Comparison of ENCODE assay signal across 8 cellular contexts in genomic region chr19:17555480-17555928, GRCh38. TPM values are rescaled to one million over a fixed set of nuclear protein-coding genes. Genes with fewer than 3 reads are reported as not detected.
DNase-seq lines count a peak whose midpoint lies in the region; ATAC-seq and TF ChIP-seq lines count a peak whose summit lies in the region.

TSS of gene COLGALT1 (plus strand) at chr19:17555649. CDS start at chr19:17555714, 65 bp downstream.

- WGBS in esophagus, 2 donors = 0% methylated on average over 35 to 64 of the region's 64 CpGs

- no peaks in the 10 kb centered on the region for H3K9me3 Mint-ChIP-seq in activated T-cell treated with anti-CD3 and anti-CD28 coated beads, Interleukin-2, amount 50 U/mL, for 4 hours

- H3K36me3 ChIP-seq in KOPT-K1 (ENCODE audit: insufficient read depth, low read length) (peaks cover 33% of the 10 kb centered on the region), Peyer's patch (peaks cover 0 to 24% (median 0%) of the 10 kb centered on the region in 3 donors), esophagus (ENCODE audit: control insufficient read depth in 2 of 2, insufficient read depth in 2 of 2, low read length in 1 of 2) (peaks cover 4 to 9% of the 10 kb centered on the region in 2 donors), muscle layer of colon (ENCODE audit: insufficient read depth, low read length) (peaks cover 15% of the 10 kb centered on the region)

- H3K9me3 ChIP-seq in KOPT-K1 (ENCODE audit: insufficient read depth, low read length, poor library complexity, severe bottlenecking) = no peaks in the 10 kb centered on the region
- H3K9me3 ChIP-seq in Peyer's patch = no peaks in the 10 kb centered on the region
- no peaks in the 10 kb centered on the region for H3K9me3 ChIP-seq in esophagus (ENCODE audit: control insufficient read depth in 2 of 2, insufficient read depth in 1 of 2, low read depth in 1 of 2, low read length in 1 of 2)
- no peaks in the 10 kb centered on the region for H3K9me3 ChIP-seq in muscle layer of colon (ENCODE audit: low read length)

- H3K27me3 ChIP-seq in Peyer's patch (no peaks in the 10 kb centered on the region), esophagus (ENCODE audit: control insufficient read depth in 1 of 2, insufficient read depth in 2 of 2, low read length in 2 of 2) (no peaks in the 10 kb centered on the region), muscle layer of colon (ENCODE audit: control insufficient read depth in 1 of 2, insufficient read depth in 2 of 2, low read length in 2 of 2) (no peaks in the 10 kb centered on the region)

- TF ChIP-seq CTCF in Peyer's patch (IDR thresholded peaks at IDR 0.05) = peak in 1 of 6 experiments; percentile 22

- peak within 1 kb of the TSS; percentile 84 for H3K27ac ChIP-seq in KOPT-K1 (ENCODE audit: low read depth, low read length, poor library complexity, severe bottlenecking)
- H3K27ac ChIP-seq in Peyer's patch = peak within 1 kb of the TSS; percentile 81 to 89 (median 84)
- H3K27ac ChIP-seq in esophagus (ENCODE audit: low read depth in 2 of 2, low read length in 1 of 2) = peak within 1 kb of the TSS; percentile 82 to 83
- H3K27ac ChIP-seq in muscle layer of colon (ENCODE audit: low read depth, low read length) = peak within 1 kb of the TSS; percentile 86

- peak; percentile 91 for DNase-seq in DMS 273 treated with DMSO at 0.1 percent for 48 hours (lab: John Stamatoyannopoulos, UW)
- DNase-seq in Peyer's patch = peak; percentile 99 to 100 (median 100)
- DNase-seq in activated T-cell treated with anti-CD3 and anti-CD28 coated beads, Interleukin-2, amount 50 U/mL, for 4 hours = peak; percentile 99
- DNase-seq in stimulated activated CD8-positive, alpha-beta memory T cell treated with anti-CD3 and anti-CD28 coated beads, Interleukin-7, amount 100 ng/mL, for 1 hour (ENCODE audit: low read depth in 2 of 2) = peak; percentile 93 to 97

- peaks cover 9% of the 10 kb centered on the region for H3K36me3 Mint-ChIP-seq in activated T-cell treated with anti-CD3 and anti-CD28 coated beads, Interleukin-2, amount 50 U/mL, for 4 hours (ENCODE audit: insufficient read depth)

- peak in 1 of 2 donors; percentile 49 for TF ChIP-seq POLR2A in Peyer's patch (IDR thresholded peaks at IDR 0.05)

- peak within 1 kb of the TSS; percentile 82 for H3K4me3 Mint-ChIP-seq in activated T-cell treated with anti-CD3 and anti-CD28 coated beads, Interleukin-2, amount 50 U/mL, for 4 hours

- H3K9ac ChIP-seq in muscle layer of colon (ENCODE audit: low read length) = no peak within 1 kb of the TSS

- peaks cover 0 to 18% (median 0%) of the 10 kb centered on the region in 4 donors for H3K4me1 ChIP-seq in Peyer's patch
- peaks cover 0 to 8% of the 10 kb centered on the region in 2 donors for H3K4me1 ChIP-seq in esophagus (ENCODE audit: control insufficient read depth in 2 of 2, insufficient read depth in 2 of 2, low read length in 1 of 2)
- peaks cover 4% of the 10 kb centered on the region for H3K4me1 ChIP-seq in muscle layer of colon (ENCODE audit: insufficient read depth, low read length)

- ATAC-seq in GM21723 (IDR thresholded peaks at IDR 0.05; ENCODE audit: unreplicated experiment) = peak; percentile 79
- ATAC-seq in activated T-cell treated with anti-CD3 and anti-CD28 coated beads, Interleukin-2, amount 50 U/mL, for 4 hours = peak; percentile 97 to 98

- peak within 1 kb of the TSS; percentile 76 to 95 (median 82) for H3K4me3 ChIP-seq in Peyer's patch
- peak within 1 kb of the TSS; percentile 83 to 95 for H3K4me3 ChIP-seq in esophagus (ENCODE audit: low read depth in 1 of 2, low read length in 2 of 2)
- H3K4me3 ChIP-seq in muscle layer of colon (ENCODE audit: low read depth in 1 of 2, low read length in 2 of 2) = peak within 1 kb of the TSS; percentile 72 to 91

- H3K4me1 Mint-ChIP-seq in activated T-cell treated with anti-CD3 and anti-CD28 coated beads, Interleukin-2, amount 50 U/mL, for 4 hours (ENCODE audit: low read depth) = peaks cover 12% of the 10 kb centered on the region

- no peaks in the 10 kb centered on the region for H3K27me3 Mint-ChIP-seq in activated T-cell treated with anti-CD3 and anti-CD28 coated beads, Interleukin-2, amount 50 U/mL, for 4 hours (ENCODE audit: low read depth)

RNA-seq across cellular contexts. Expression of gene COLGALT1, which starts in this region (rescaled TPM):
- total RNA-seq in Peyer's patch = 10 to 100 TPM; 24.7 to 79.2 (median 48.9) TPM
- total RNA-seq in activated T-cell treated with anti-CD3 and anti-CD28 coated beads, Interleukin-2, amount 50 U/mL, for 4 hours = 100 to 1,000 TPM; 121 to 148 (median 139) TPM
- 10 to 100 TPM; 23.6 to 24.8 TPM for polyA plus RNA-seq in esophagus

Comparison
In these comparisons a context has a peak if more than half of its experiments do, and no peak if none do; other contexts are left out.
1. Peak in every context shown above with its lines: DNase-seq, ATAC-seq, H3K4me3 ChIP-seq and H3K27ac ChIP-seq.